In the genomic region with DNA sequence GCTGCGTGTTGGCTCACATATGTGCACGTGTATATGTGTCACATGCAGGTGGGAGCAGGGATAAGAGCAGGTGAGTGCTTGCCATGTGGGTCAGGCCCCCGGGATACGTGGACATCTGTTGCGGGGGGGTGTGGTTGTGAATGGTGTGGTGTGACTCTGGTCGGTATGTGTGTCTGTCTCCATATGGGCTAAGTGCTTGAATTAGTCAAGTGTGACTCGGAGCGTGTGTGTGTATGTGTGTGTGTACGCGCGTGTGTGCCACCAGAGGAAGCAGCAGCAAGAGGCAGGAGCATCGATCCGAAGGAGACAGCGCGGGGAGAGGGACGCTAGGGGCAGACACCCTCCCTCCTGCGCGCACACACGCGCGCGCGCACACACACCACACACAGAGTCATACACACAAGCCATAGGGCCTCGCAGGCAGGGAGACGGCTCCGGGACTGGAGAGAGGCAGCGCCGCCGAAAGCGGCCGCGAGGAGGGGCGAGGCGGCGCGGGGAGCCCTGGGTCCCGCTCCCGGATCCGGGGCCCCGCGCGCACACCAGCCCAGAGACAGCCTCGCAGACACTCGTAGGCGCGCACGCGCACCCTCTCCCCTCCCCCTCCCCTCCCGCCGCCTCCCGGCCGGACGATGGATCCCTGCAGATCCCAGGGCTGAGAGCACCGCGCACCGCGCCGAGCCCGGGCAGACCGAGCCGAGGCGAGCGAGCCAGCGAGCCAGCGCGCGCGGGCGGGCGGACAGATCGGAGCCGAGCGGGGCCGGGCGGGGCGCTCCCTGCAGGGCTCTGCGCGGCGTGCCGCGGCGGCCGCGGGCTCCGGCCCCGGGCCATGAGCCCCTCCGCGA, we compare ENCODE assay signal across 8 cellular contexts. TPM values are rescaled to one million over a fixed set of nuclear protein-coding genes. Genes with fewer than 3 reads are reported as not detected.
DNase-seq lines count a peak whose midpoint lies in the region; ATAC-seq and TF ChIP-seq lines count a peak whose summit lies in the region.

TSS of gene ASIC1 (plus strand) at position 597 of the 842 bp plus-strand sequence. CDS start 1,171 bp downstream, outside the sequence.

- no peaks in the 10 kb centered on the region for H3K9me3 Mint-ChIP-seq in activated naive CD8-positive, alpha-beta T cell treated with anti-CD3 and anti-CD28 coated beads for 36 hours
- H3K9me3 Mint-ChIP-seq in glutamatergic neuron (ENCODE audit: unreplicated experiment): peaks cover 33% of the 10 kb centered on the region

- intact Hi-C loops in transverse colon (cut with DNase I; ENCODE audit: low total_unique reads): loop anchor here (2.0 kb wide), 1 partner anchor 84 kb away; the partner anchor contains the start of gene AQP6

- H3K9ac ChIP-seq in BLaER1 treated with 17β-estradiol and CSF1 and Interleukin-3, amounts not matched to agents 10 nM and 100 nM: peak within 1 kb of the TSS; percentile 54 to 78 (median 73)

- 0 to 1% methylated on average over 2 to 43 of the region's 88 CpGs for WGBS in transverse colon (ENCODE audit: low coverage in 1 of 2), 2 donors

- peaks cover 5% of the 10 kb centered on the region for H3K36me3 Mint-ChIP-seq in activated naive CD8-positive, alpha-beta T cell treated with anti-CD3 and anti-CD28 coated beads for 36 hours
- H3K36me3 Mint-ChIP-seq in glutamatergic neuron (ENCODE audit: unreplicated experiment): peaks cover 24% of the 10 kb centered on the region

- H3K4me3 Mint-ChIP-seq in activated naive CD8-positive, alpha-beta T cell treated with anti-CD3 and anti-CD28 coated beads for 36 hours: peak within 1 kb of the TSS; percentile 83
- peak within 1 kb of the TSS; percentile 96 for H3K4me3 Mint-ChIP-seq in glutamatergic neuron (ENCODE audit: unreplicated experiment)

- no peaks in the 10 kb centered on the region for H3K36me3 ChIP-seq in BLaER1 treated with 17β-estradiol and CSF1 and Interleukin-3, amounts not matched to agents 10 nM and 100 nM
- H3K36me3 ChIP-seq in transverse colon: no peaks in the 10 kb centered on the region

- no peaks in the 10 kb centered on the region for H3K9me3 ChIP-seq in BLaER1 treated with 17β-estradiol and CSF1 and Interleukin-3, amounts not matched to agents 10 nM and 100 nM (replicated peaks in 1 of 11)
- H3K9me3 ChIP-seq in transverse colon: no peaks in the 10 kb centered on the region

- H3K4me3 ChIP-seq in BLaER1 treated with 17β-estradiol and CSF1 and Interleukin-3, amounts not matched to agents 10 nM and 100 nM: peak within 1 kb of the TSS; percentile 60 to 78 (median 69)
- H3K4me3 ChIP-seq in HL-60 (replicated peaks; ENCODE audit: insufficient read depth, low read length) (peak within 1 kb of the TSS; percentile 55), transverse colon (peak within 1 kb of the TSS; percentile 54 to 68 (median 62))

- DNase-seq in HL-60 (ENCODE audit: low read depth in 1 of 2, low spot score in 1 of 2) (peak; percentile 54 to 65), glutamatergic neuron (peak; percentile 84), occipital lobe (lab: John Stamatoyannopoulos, UW) (peak; percentile 77), transverse colon (peak; percentile 60)
- peak; percentile 68 for DNase-seq in activated naive CD8-positive, alpha-beta T cell treated with anti-CD3 and anti-CD28 coated beads for 36 hours

- no peak for TF ChIP-seq CTCF in HL-60 (IDR thresholded peaks at IDR 0.05; ENCODE audit: insufficient read depth, low read length)
- no peak for TF ChIP-seq CTCF in glutamatergic neuron (IDR thresholded peaks at IDR 0.05; ENCODE audit: partially characterized antibody, unreplicated experiment)
- TF ChIP-seq CTCF in transverse colon (IDR thresholded peaks at IDR 0.05): peak in 2 of 5 experiments; percentile 12 to 35

- TF ChIP-seq POLR2A in transverse colon (IDR thresholded peaks at IDR 0.05): no peak

- ATAC-seq in HG03354 (IDR thresholded peaks at IDR 0.05; ENCODE audit: poor library complexity, severe bottlenecking, unreplicated experiment): no peak

- TF ChIP-seq EP300 in transverse colon (IDR thresholded peaks at IDR 0.05; ENCODE audit: low read depth): no peak

- H3K27me3 ChIP-seq in BLaER1 treated with 17β-estradiol and CSF1 and Interleukin-3, amounts not matched to agents 10 nM and 100 nM: peaks cover 28 to 38% (median 32%) of the 10 kb centered on the region in 11 experiments
- peaks cover 2% of the 10 kb centered on the region for H3K27me3 ChIP-seq in HL-60 (ENCODE audit: insufficient read depth, poor library complexity, severe bottlenecking)
- peaks cover 27% of the 10 kb centered on the region for H3K27me3 ChIP-seq in transverse colon

- peaks cover 21 to 59% (median 48%) of the 10 kb centered on the region in 10 experiments for H3K4me1 ChIP-seq in BLaER1 treated with 17β-estradiol and CSF1 and Interleukin-3, amounts not matched to agents 10 nM and 100 nM
- peaks cover 0 to 30% (median 20%) of the 10 kb centered on the region in 4 donors for H3K4me1 ChIP-seq in transverse colon

- peak within 1 kb of the TSS; percentile 80 to 99 (median 95) for H3K4me2 ChIP-seq in BLaER1 treated with 17β-estradiol and CSF1 and Interleukin-3, amounts not matched to agents 10 nM and 100 nM

- peaks cover 0 to 27% (median 8%) of the 10 kb centered on the region in 11 experiments; a peak in 9 of 22 replicates for H4K20me1 ChIP-seq in BLaER1 treated with 17β-estradiol and CSF1 and Interleukin-3, amounts not matched to agents 10 nM and 100 nM

- in situ Hi-C loops in transverse colon (cut with MboI; ENCODE audit: low pct_ligation_motif_present in 1 of 4, low pct_unique_long_range_greater_than_20kb in 1 of 4, low sequenced_read_pairs in 3 of 4): loop anchor here (5.0 to 25.0 kb wide), 4 partner anchors 82 to 195 kb away; partner anchors contain the start of gene AQP6 (in 2 of the 4)

- H3K4me1 Mint-ChIP-seq in activated naive CD8-positive, alpha-beta T cell treated with anti-CD3 and anti-CD28 coated beads for 36 hours: peaks cover 45% of the 10 kb centered on the region
- H3K4me1 Mint-ChIP-seq in glutamatergic neuron (ENCODE audit: low read depth, unreplicated experiment): peaks cover 62% of the 10 kb centered on the region

- peak within 1 kb of the TSS in 5 of 11 experiments; percentile 15 to 42 (median 32); a peak in 3 of 22 replicates for H3K27ac ChIP-seq in BLaER1 treated with 17β-estradiol and CSF1 and Interleukin-3, amounts not matched to agents 10 nM and 100 nM
- no peak within 1 kb of the TSS for H3K27ac ChIP-seq in HL-60 (replicated peaks)
- H3K27ac ChIP-seq in transverse colon: peak within 1 kb of the TSS; percentile 21 to 75 (median 65)

- H3K27me3 Mint-ChIP-seq in activated naive CD8-positive, alpha-beta T cell treated with anti-CD3 and anti-CD28 coated beads for 36 hours: peaks cover 17% of the 10 kb centered on the region
- H3K27me3 Mint-ChIP-seq in glutamatergic neuron (ENCODE audit: unreplicated experiment): peaks cover 26% of the 10 kb centered on the region

- peak within 1 kb of the TSS; percentile 68 for H3K27ac Mint-ChIP-seq in activated naive CD8-positive, alpha-beta T cell treated with anti-CD3 and anti-CD28 coated beads for 36 hours
- H3K27ac Mint-ChIP-seq in glutamatergic neuron (ENCODE audit: unreplicated experiment): peak within 1 kb of the TSS; percentile 97

TF ChIP-seq in PFSK-1, 5 proteins besides CTCF, POLR2A, EP300 and RAD21:
- TF ChIP-seq SIN3A (IDR thresholded peaks at IDR 0.05; ENCODE audit: borderline replicate concordance, insufficient read depth, low read length): no peak
- TF ChIP-seq POLR2AphosphoS5 (IDR thresholded peaks at IDR 0.05; ENCODE audit: low read depth, low read length): peak; percentile 37; the same call in 1 of the 2 replicates
- peak; percentile 29 for TF ChIP-seq FOXP2 (optimal IDR thresholded peaks at IDR 0.05; ENCODE audit: borderline replicate concordance, extremely low read depth, extremely low read length, insufficient read depth)
- TF ChIP-seq, protein P1, sequence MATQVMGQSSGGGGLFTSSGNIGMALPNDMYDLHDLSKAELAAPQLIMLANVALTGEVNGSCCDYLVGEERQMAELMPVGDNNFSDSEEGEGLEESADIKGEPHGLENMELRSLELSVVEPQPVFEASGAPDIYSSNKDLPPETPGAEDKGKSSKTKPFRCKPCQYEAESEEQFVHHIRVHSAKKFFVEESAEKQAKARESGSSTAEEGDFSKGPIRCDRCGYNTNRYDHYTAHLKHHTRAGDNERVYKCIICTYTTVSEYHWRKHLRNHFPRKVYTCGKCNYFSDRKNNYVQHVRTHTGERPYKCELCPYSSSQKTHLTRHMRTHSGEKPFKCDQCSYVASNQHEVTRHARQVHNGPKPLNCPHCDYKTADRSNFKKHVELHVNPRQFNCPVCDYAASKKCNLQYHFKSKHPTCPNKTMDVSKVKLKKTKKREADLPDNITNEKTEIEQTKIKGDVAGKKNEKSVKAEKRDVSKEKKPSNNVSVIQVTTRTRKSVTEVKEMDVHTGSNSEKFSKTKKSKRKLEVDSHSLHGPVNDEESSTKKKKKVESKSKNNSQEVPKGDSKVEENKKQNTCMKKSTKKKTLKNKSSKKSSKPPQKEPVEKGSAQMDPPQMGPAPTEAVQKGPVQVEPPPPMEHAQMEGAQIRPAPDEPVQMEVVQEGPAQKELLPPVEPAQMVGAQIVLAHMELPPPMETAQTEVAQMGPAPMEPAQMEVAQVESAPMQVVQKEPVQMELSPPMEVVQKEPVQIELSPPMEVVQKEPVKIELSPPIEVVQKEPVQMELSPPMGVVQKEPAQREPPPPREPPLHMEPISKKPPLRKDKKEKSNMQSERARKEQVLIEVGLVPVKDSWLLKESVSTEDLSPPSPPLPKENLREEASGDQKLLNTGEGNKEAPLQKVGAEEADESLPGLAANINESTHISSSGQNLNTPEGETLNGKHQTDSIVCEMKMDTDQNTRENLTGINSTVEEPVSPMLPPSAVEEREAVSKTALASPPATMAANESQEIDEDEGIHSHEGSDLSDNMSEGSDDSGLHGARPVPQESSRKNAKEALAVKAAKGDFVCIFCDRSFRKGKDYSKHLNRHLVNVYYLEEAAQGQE (IDR thresholded peaks at IDR 0.05; ENCODE audit: insufficient read depth in 1 of 2, low read depth in 2 of 2, low read length in 2 of 2): no peak
- no peak for TF ChIP-seq TAF1 (IDR thresholded peaks at IDR 0.05; ENCODE audit: borderline replicate concordance, insufficient read depth, low read length)

RNA-seq across cellular contexts. Expression of gene ASIC1, which starts in this region (rescaled TPM):
- 14.0 TPM for polyA plus RNA-seq in PFSK-1 (2012; ENCODE audit: insufficient read length, low read depth)
- total RNA-seq in activated naive CD8-positive, alpha-beta T cell treated with anti-CD3 and anti-CD28 coated beads for 36 hours: 10 to 100 TPM; 10.8 TPM
- 451 TPM for total RNA-seq in glutamatergic neuron (ENCODE audit: unreplicated experiment)
- 16.2 TPM for total RNA-seq in occipital lobe
- 1 to 10 TPM in 1 of 4 donors, under 1 TPM in 3; 0.75 to 3.0 (median 0.81) TPM for total RNA-seq in transverse colon

Comparison
In these comparisons a context has a peak if more than half of its experiments do, and no peak if none do; other contexts are left out.
1. RNA of gene ASIC1 (total RNA-seq): 451 TPM in glutamatergic neuron (single experiment); 16.2 TPM in occipital lobe (single experiment), 10.8 TPM in activated naive CD8-positive, alpha-beta T cell treated with anti-CD3 and anti-CD28 coated beads for 36 hours and 0.75 to 3.0 TPM in transverse colon; every median in the first group is over 10 times any median in the second.
2. Peak in every context shown above with its lines, with median percentiles within 50 percentile points of each other: H3K4me3 ChIP-seq and DNase-seq.